Comparison of ENCODE assay signal across 9 cellular contexts in genomic region chr1:167676205-167676915, GRCh38.
DNase-seq lines count a peak whose midpoint lies in the region; ATAC-seq lines count a peak whose summit lies in the region.
"Had no signal": no experiment of that assay in that cellular context is flagged by ENCODE, and none has a peak within 500 bp of the region (broad histone marks: within the 10 kb centered on the region; RNA-seq: fewer than 3 reads in every experiment).

No MANE protein-coding gene starts in this region.

- no peak for DNase-seq in central memory CD8-positive, alpha-beta T cell (ENCODE audit: low spot score in 2 of 2)
- DNase-seq in amniotic stem cell (lab: John Stamatoyannopoulos, UW), result no peak
- DNase-seq in effector CD4-positive, alpha-beta T cell, result no peak
- DNase-seq in activated CD4-positive, CD25-positive, alpha-beta regulatory T cell (lab: John Stamatoyannopoulos, UW), result no peak
- DNase-seq: activated CD8-positive, alpha-beta memory T cell treated with anti-CD3 and anti-CD28 coated beads, Interleukin-2, amount 50 U/mL, for 4 hours; upper lobe of left lung had no signal

- no peaks in the 10 kb centered on the region for H3K9me3 Mint-ChIP-seq in central memory CD8-positive, alpha-beta T cell

- ATAC-seq in GM18511 (IDR thresholded peaks at IDR 0.05; ENCODE audit: unreplicated experiment) (peak; percentile 53), GM19438 (IDR thresholded peaks at IDR 0.05; ENCODE audit: low read depth, unreplicated experiment) (peak; percentile 62), HG03139 (IDR thresholded peaks at IDR 0.05; ENCODE audit: unreplicated experiment) (peak; percentile 45)
- ATAC-seq in central memory CD8-positive, alpha-beta T cell (replicated peaks; ENCODE audit: extremely low read depth, poor library complexity, severe bottlenecking), result no peak

- no peaks in the 10 kb centered on the region for H3K27me3 Mint-ChIP-seq in central memory CD8-positive, alpha-beta T cell

- peaks cover 32% of the 10 kb centered on the region for H3K4me1 Mint-ChIP-seq in central memory CD8-positive, alpha-beta T cell

- H3K27ac Mint-ChIP-seq in central memory CD8-positive, alpha-beta T cell (ENCODE audit: low read depth), result peak overlapping the region; percentile 72

- no peak overlapping the region for H3K4me3 Mint-ChIP-seq in central memory CD8-positive, alpha-beta T cell

- peaks cover 25% of the 10 kb centered on the region for H3K36me3 Mint-ChIP-seq in central memory CD8-positive, alpha-beta T cell (ENCODE audit: insufficient read depth)
